ENCODE assay signal across 31 cellular contexts in genomic region chr1:78958711-78959110, GRCh38. TPM values are rescaled to one million over a fixed set of nuclear protein-coding genes. Genes with fewer than 3 reads are reported as not detected.
"Had no signal": no experiment of that assay in that cellular context is flagged by ENCODE, and none has a peak within 500 bp of the region (broad histone marks: within the 10 kb centered on the region; RNA-seq: fewer than 3 reads in every experiment).

No MANE protein-coding gene starts in this region.

- H3K4me3 ChIP-seq: ascending aorta, body of pancreas, cardiac muscle cell, colonic mucosa, esophagus muscularis mucosa, gastrocnemius medialis, heart left ventricle had no signal

- DNase-seq: activated CD4-positive, alpha-beta memory T cell treated with anti-CD3 and anti-CD28 coated beads, Interleukin-2, amount 10 ng/mL, durations not matched to agents 7 days and 5 days; activated CD4-positive, alpha-beta T cell treated with anti-CD3 and anti-CD28 coated beads for 1 hour; activated CD4-positive, alpha-beta T cell treated with anti-CD3 and anti-CD28 coated beads for 4 hours; activated CD4-positive, alpha-beta T cell treated with anti-CD3 and anti-CD28 coated beads, Interleukin-2, amount 10 ng/mL, durations not matched to agents 7 days and 5 days; activated CD4-positive, alpha-beta T cell treated with anti-CD3 and anti-CD28 coated beads, Interleukin-2, amount 50 U/mL, for 4 hours; activated CD8-positive, alpha-beta memory T cell treated with anti-CD3 and anti-CD28 coated beads, Interleukin-2, amount 50 U/mL, for 48 hours; activated gamma-delta T cell; activated naive CD4-positive, alpha-beta T cell; activated naive CD4-positive, alpha-beta T cell treated with anti-CD3 and anti-CD28 coated beads, Interleukin-2, amount 10 ng/mL, durations not matched to agents 7 days and 5 days; activated naive CD8-positive, alpha-beta T cell treated with anti-CD3 and anti-CD28 coated beads, Interleukin-2, amount 10 ng/mL, durations not matched to agents 7 days and 5 days; activated T-cell treated with anti-CD3 and anti-CD28 coated beads for 4 hours; activated T-cell treated with anti-CD3 and anti-CD28 coated beads, Interleukin-2, amount 50 U/mL, for 24 hours; activated T-cell treated with anti-CD3 and anti-CD28 coated beads, Interleukin-2, amount 50 U/mL, for 72 hours; body of pancreas; central memory CD4-positive, alpha-beta T cell; cerebellar nuclear complex; colonic mucosa; effector CD4-positive, alpha-beta T cell; effector memory CD8-positive, alpha-beta T cell; erythroblast; foreskin keratinocyte; gastrocnemius medialis; glutamatergic neuron; heart left ventricle; T-helper 2 cell had no signal

- ATAC-seq: activated naive CD4-positive, alpha-beta T cell treated with anti-CD3 and anti-CD28 coated beads, Interleukin-2, amount 50 U/mL, for 72 hours; activated T-cell treated with anti-CD3 and anti-CD28 coated beads, Interleukin-2, amount 50 U/mL, for 72 hours; body of pancreas; effector memory CD8-positive, alpha-beta T cell; foreskin keratinocyte; gastrocnemius medialis; heart left ventricle; WTC11 had no signal

RNA-seq across cellular contexts. Expression of gene ADGRL4, which starts 47.8 kb away (rescaled TPM):
- total RNA-seq: activated CD4-positive, alpha-beta memory T cell treated with anti-CD3 and anti-CD28 coated beads, Interleukin-2, amount 10 ng/mL, durations not matched to agents 7 days and 5 days; activated CD4-positive, alpha-beta T cell treated with anti-CD3 and anti-CD28 coated beads, Interleukin-2, amount 10 ng/mL, durations not matched to agents 7 days and 5 days; activated naive CD4-positive, alpha-beta T cell treated with anti-CD3 and anti-CD28 coated beads, Interleukin-2, amount 50 U/mL, for 72 hours; activated naive CD8-positive, alpha-beta T cell treated with anti-CD3 and anti-CD28 coated beads, Interleukin-2, amount 10 ng/mL, durations not matched to agents 7 days and 5 days; activated T-cell treated with anti-CD3 and anti-CD28 coated beads, Interleukin-2, amount 50 U/mL, for 72 hours; foreskin keratinocyte; T-helper 1 cell treated with Interleukin-12 subunit alpha and Interleukin-12 subunit beta and Interleukin-4 antibody, amounts not matched to agents 30 ng/mL and 1 ng/mL, for 36 hours had no signal
